11 cellular contexts compared by ENCODE assay signal in the genomic region with DNA sequence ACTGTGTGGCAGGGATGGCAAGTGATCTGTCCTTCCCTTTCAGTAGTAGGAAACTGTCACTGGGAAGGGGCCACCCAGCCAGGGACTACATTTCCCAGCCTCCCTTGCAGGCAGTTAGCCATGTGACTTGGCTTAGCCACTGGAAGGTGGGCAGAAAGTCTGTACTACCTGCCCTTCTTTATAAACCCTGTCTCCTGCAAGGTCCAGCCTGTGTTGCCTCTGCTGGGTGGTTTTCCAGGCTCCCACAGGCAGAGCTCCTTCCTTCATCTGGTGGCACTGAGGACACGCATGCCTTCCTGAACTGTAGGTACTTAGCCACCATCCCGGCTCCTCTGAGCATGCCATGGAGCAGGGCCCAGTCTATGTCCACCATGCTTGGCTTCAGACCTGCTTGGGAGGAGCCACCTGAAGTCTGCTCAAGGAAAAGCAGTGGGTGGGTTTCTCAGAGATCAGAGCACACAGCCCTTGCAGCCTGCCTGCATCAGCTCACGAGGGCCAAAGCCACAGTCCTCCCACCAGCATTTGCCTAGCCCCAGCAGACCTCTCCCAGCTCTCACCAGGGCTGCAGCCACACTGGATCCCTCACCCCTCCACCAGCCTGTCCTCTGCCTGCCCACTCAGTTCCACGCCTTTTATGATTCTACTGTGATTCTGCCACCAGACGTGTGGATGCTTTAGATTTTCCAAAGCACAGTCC. TPM values are rescaled to one million over a fixed set of nuclear protein-coding genes. Genes with fewer than 3 reads are reported as not detected.
A peak's percentile ranks its signal among the peaks of the same experiment; 100 is the strongest.
DNase-seq lines count a peak whose midpoint lies in the region; ATAC-seq and TF ChIP-seq lines count a peak whose summit lies in the region.
"Had no signal": no experiment of that assay in that cellular context is flagged by ENCODE, and none has a peak within 500 bp of the region (broad histone marks: within the 10 kb centered on the region; RNA-seq: fewer than 3 reads in every experiment).

No MANE protein-coding gene starts in this region.

- no peaks in the 10 kb centered on the region for H3K27me3 Mint-ChIP-seq in brain
- no peaks in the 10 kb centered on the region for H3K27me3 Mint-ChIP-seq in stimulated activated naive CD8-positive, alpha-beta T cell treated with anti-CD3 and anti-CD28 coated beads, Interleukin-15, amount 100 ng/mL, for 72 hours

- peak overlapping the region in 4 of 5 experiments; percentile 26 to 71 (median 54) for H3K4me3 Mint-ChIP-seq in brain
- no peak overlapping the region for H3K4me3 Mint-ChIP-seq in stimulated activated naive CD8-positive, alpha-beta T cell treated with anti-CD3 and anti-CD28 coated beads, Interleukin-15, amount 100 ng/mL, for 72 hours
- H3K4me3 Mint-ChIP-seq: naive B cell had no signal

- peaks cover 0 to 2% (median 0%) of the 10 kb centered on the region in 5 experiments for H3K9me3 Mint-ChIP-seq in brain
- no peaks in the 10 kb centered on the region for H3K9me3 Mint-ChIP-seq in stimulated activated naive CD8-positive, alpha-beta T cell treated with anti-CD3 and anti-CD28 coated beads, Interleukin-15, amount 100 ng/mL, for 72 hours
- H3K9me3 Mint-ChIP-seq: naive B cell had no signal

- peaks cover 100% of the 10 kb centered on the region for H3K4me1 Mint-ChIP-seq in brain
- H3K4me1 Mint-ChIP-seq in stimulated activated naive CD8-positive, alpha-beta T cell treated with anti-CD3 and anti-CD28 coated beads, Interleukin-15, amount 100 ng/mL, for 72 hours = no peaks in the 10 kb centered on the region
- H3K4me1 Mint-ChIP-seq: naive B cell had no signal

- peaks cover 6% of the 10 kb centered on the region for H3K36me3 Mint-ChIP-seq in brain
- H3K36me3 Mint-ChIP-seq: naive B cell had no signal

- ATAC-seq in left cardiac atrium = no peak
- peak; percentile 71 for ATAC-seq in HG03175 (IDR thresholded peaks at IDR 0.05; ENCODE audit: unreplicated experiment)
- peak; percentile 67 for ATAC-seq in stimulated activated naive CD8-positive, alpha-beta T cell treated with anti-CD3 and anti-CD28 coated beads, Interleukin-15, amount 100 ng/mL, for 72 hours
- ATAC-seq in HG03196 (IDR thresholded peaks at IDR 0.05; ENCODE audit: unreplicated experiment) = no peak

- no peak for TF ChIP-seq CTCF in brain (conservative IDR thresholded peaks at IDR 0.05)

- intact Hi-C loops in cardiac septum (cut with DNase I) = loop anchor here (5.0 kb wide), 1 partner anchor 87 kb away; no protein-coding TSS in a partner anchor
- intact Hi-C loops in left cardiac atrium (cut with DNase I) = loop anchor here in 1 of 2 donors (5.0 kb wide), 1 partner anchor 147 kb away; a partner anchor contains a TSS

- H3K27ac Mint-ChIP-seq in brain = peak overlapping the region; percentile 44 to 97 (median 94)
- no peak overlapping the region for H3K27ac Mint-ChIP-seq in stimulated activated naive CD8-positive, alpha-beta T cell treated with anti-CD3 and anti-CD28 coated beads, Interleukin-15, amount 100 ng/mL, for 72 hours

- DNase-seq in cardiac septum (ENCODE audit: low spot score) = peak; percentile 54
- DNase-seq in left cardiac atrium = no peak
- peak in 1 of 2 donors; percentile 23 for DNase-seq in stimulated activated naive CD8-positive, alpha-beta T cell treated with anti-CD3 and anti-CD28 coated beads, Interleukin-15, amount 100 ng/mL, for 72 hours
- DNase-seq in NCI-H1930 (lab: John Stamatoyannopoulos, UW) = no peak
- no peak for DNase-seq in activated CD8-positive, alpha-beta memory T cell treated with anti-CD3 and anti-CD28 coated beads, Interleukin-2, amount 50 U/mL, for 48 hours
- DNase-seq: DMS153, naive B cell, NCI-H524 treated with DMSO at 0.1 percent for 48 hours had no signal

RNA-seq across cellular contexts. Expression of a gene that starts 16.7 kb away (rescaled TPM):
- total RNA-seq in cardiac septum (29.0 TPM), left cardiac atrium (10 to 100 TPM; 30.2 to 30.3 TPM)
- polyA plus RNA-seq in brain (ENCODE audit: insufficient read depth, low read depth, low replicate concordance) = 11.5 TPM

Comparison
In these comparisons a context has a peak if more than half of its experiments do, and no peak if none do; other contexts are left out.
1. ATAC-seq: peak in HG03175 (single experiment) and stimulated activated naive CD8-positive, alpha-beta T cell treated with anti-CD3 and anti-CD28 coated beads, Interleukin-15, amount 100 ng/mL, for 72 hours (single experiment); none in left cardiac atrium (0 of 2) and HG03196 (single experiment).
2. H3K27ac Mint-ChIP-seq: peak in brain (5 of 5); none in stimulated activated naive CD8-positive, alpha-beta T cell treated with anti-CD3 and anti-CD28 coated beads, Interleukin-15, amount 100 ng/mL, for 72 hours (0 of 2).
3. H3K4me3 Mint-ChIP-seq: peak in brain (4 of 5); none in stimulated activated naive CD8-positive, alpha-beta T cell treated with anti-CD3 and anti-CD28 coated beads, Interleukin-15, amount 100 ng/mL, for 72 hours (0 of 2).